8 cellular contexts compared by ENCODE assay signal in the genomic region with DNA sequence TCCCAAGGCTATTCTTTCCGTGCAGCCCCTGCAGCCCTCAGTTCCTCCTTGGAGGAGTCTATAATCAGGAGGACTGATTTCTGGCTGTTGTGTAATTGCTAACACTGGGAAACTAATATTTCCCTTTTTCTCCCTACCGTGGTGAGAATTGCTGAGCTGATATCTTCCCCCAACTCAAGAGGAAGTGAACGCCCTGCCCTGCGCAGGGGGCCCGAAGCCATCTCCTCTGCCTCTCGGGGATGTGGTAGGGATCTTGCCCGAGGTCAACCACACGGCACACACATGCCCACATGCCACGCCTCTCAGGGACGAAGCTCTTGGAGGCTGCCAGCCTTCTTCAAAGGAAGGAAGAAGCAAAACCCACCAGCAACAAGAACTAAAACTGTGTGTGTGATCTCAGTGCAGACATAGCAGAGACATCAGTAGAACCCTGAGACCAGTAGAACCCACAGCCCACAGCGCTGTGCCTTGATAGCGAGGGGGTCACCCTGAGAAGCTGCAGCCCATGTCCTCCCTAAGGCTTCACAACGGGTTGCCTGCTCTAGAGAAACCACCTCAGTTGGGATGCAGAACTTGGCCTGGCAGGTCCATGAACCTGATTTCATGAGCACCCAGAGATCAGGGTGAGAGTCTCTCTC. TPM values are rescaled to one million over a fixed set of nuclear protein-coding genes. Genes with fewer than 3 reads are reported as not detected.
A peak's percentile ranks its signal among the peaks of the same experiment; 100 is the strongest.
DNase-seq lines count a peak whose midpoint lies in the region; ATAC-seq lines count a peak whose summit lies in the region.

No MANE protein-coding gene starts in this region.

- H3K27me3 Mint-ChIP-seq in activated T-helper 17 cell treated with anti-CD3 and anti-CD28 coated beads, Interleukin-2, amount 50 U/mL, for 72 hours = no peaks in the 10 kb centered on the region

- peak; percentile 26 for DNase-seq in activated naive CD4-positive, alpha-beta T cell treated with Interleukin-2 at 50 U/mL for 16 hours
- DNase-seq in activated naive CD4-positive, alpha-beta T cell treated with anti-CD3 and anti-CD28 coated beads, Interleukin-2, amount 50 U/mL, for 16 hours = no peak
- DNase-seq in left colon = peak; percentile 27 to 46
- DNase-seq in G401 (ENCODE audit: low spot score) = no peak
- no peak for DNase-seq in cortex of kidney (lab: John Stamatoyannopoulos, UW)
- DNase-seq in SK-N-DZ (ENCODE audit: low spot score) = no peak

- H3K36me3 ChIP-seq in thymus (ENCODE audit: control insufficient read depth, insufficient read depth) = no peaks in the 10 kb centered on the region

- H3K4me1 ChIP-seq in thymus (ENCODE audit: control insufficient read depth, insufficient read depth, low read length) = peaks cover 12% of the 10 kb centered on the region

- 4% methylated on average over 13 of the region's 13 CpGs for WGBS in thymus

- in situ Hi-C loops in G401 (cut with HindIII; ENCODE audit: low sequenced_read_pairs) = no loop called here

- H3K27ac ChIP-seq in thymus (ENCODE audit: low read depth) = peak overlapping the region; percentile 38

- H3K4me1 Mint-ChIP-seq in activated T-helper 17 cell treated with anti-CD3 and anti-CD28 coated beads, Interleukin-2, amount 50 U/mL, for 72 hours = peaks cover 24% of the 10 kb centered on the region

- intact Hi-C loops in left colon (cut with DNase I, micrococcal nuclease) = no loop called here

- H3K4me3 Mint-ChIP-seq in activated T-helper 17 cell treated with anti-CD3 and anti-CD28 coated beads, Interleukin-2, amount 50 U/mL, for 72 hours = peak overlapping the region; percentile 71

- no peaks in the 10 kb centered on the region for H3K9me3 Mint-ChIP-seq in activated T-helper 17 cell treated with anti-CD3 and anti-CD28 coated beads, Interleukin-2, amount 50 U/mL, for 72 hours

- no peaks in the 10 kb centered on the region for H3K36me3 Mint-ChIP-seq in activated T-helper 17 cell treated with anti-CD3 and anti-CD28 coated beads, Interleukin-2, amount 50 U/mL, for 72 hours (ENCODE audit: low read depth)

- H3K9me3 ChIP-seq in thymus (ENCODE audit: control insufficient read depth) = no peaks in the 10 kb centered on the region

- H3K27ac Mint-ChIP-seq in activated T-helper 17 cell treated with anti-CD3 and anti-CD28 coated beads, Interleukin-2, amount 50 U/mL, for 72 hours = peak overlapping the region; percentile 79

- peak; percentile 81 for ATAC-seq in activated T-helper 17 cell treated with anti-CD3 and anti-CD28 coated beads, Interleukin-2, amount 50 U/mL, for 72 hours (replicated peaks)
- peak; percentile 25 for ATAC-seq in left colon

- no peaks in the 10 kb centered on the region for H3K27me3 ChIP-seq in thymus (ENCODE audit: control insufficient read depth, insufficient read depth)

- H3K4me3 ChIP-seq in thymus (ENCODE audit: low read length) = no peak overlapping the region

RNA-seq across cellular contexts. Expression of gene ULK2, which starts 8.9 kb away (rescaled TPM):
- 1 to 10 TPM; 7.4 to 9.2 TPM for total RNA-seq in activated T-helper 17 cell treated with anti-CD3 and anti-CD28 coated beads, Interleukin-2, amount 50 U/mL, for 72 hours
- total RNA-seq in left colon = 1 to 10 TPM; 5.5 to 8.2 TPM
- 7.2 TPM for polyA plus RNA-seq in thymus
- 8.6 and 30.7 TPM in 2 replicates for total RNA-seq in G401 (2014; rRNA removed; shearing (Covaris generic))
- polyA plus RNA-seq in SK-N-DZ (2014; cell fraction: cytosol; rRNA removed) = 14.9 and 19.0 TPM in 2 replicates
- polyA plus RNA-seq in SK-N-DZ (2014; cell fraction: nucleus; rRNA removed) = 23.2 and 25.9 TPM in 2 replicates

Comparison
In these comparisons a context has a peak if more than half of its experiments do, and no peak if none do; other contexts are left out.
1. DNase-seq: peak in activated naive CD4-positive, alpha-beta T cell treated with Interleukin-2 at 50 U/mL for 16 hours (single experiment) and left colon (2 of 2); none in activated naive CD4-positive, alpha-beta T cell treated with anti-CD3 and anti-CD28 coated beads, Interleukin-2, amount 50 U/mL, for 16 hours (single experiment), G401 (single experiment), cortex of kidney (single experiment) and SK-N-DZ (single experiment).